ENCODE assay signal across 19 cellular contexts in the genomic region with DNA sequence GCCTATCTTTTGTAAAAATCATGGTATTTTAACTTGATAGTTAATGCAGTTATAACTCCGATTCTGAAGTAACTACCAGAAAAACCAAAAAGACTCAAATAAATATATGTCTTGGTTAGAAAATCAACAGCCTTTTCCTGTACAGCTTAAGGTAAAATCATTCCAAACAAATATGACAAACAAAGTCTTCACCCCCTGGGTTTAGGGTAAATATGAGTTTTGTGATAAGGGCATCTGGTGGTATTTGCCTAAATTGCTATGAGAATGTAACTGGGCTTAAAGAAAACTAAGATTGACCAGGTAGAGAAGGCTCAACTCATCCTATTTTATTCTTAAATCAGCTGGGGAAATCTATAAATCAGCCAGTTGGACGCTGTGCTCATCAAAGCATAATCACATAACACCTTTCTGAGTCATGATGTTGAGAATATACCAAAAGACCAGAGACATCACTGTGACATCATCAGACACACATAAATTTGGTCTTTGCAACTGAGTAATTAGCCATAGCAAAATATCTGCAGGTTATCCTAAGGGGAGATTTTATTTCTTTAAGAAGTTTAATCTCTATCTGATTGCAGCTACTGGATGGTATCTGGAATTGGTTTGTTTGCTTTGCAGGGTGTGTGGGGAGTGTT.
DNase-seq lines count a peak whose midpoint lies in the region; ATAC-seq, FAIRE-seq and TF ChIP-seq lines count a peak whose summit lies in the region.
"Had no signal": no experiment of that assay in that cellular context is flagged by ENCODE, and none has a peak within 500 bp of the region (broad histone marks: within the 10 kb centered on the region; RNA-seq: fewer than 3 reads in every experiment).

No MANE protein-coding gene starts in this region.

- H3K36me3 Mint-ChIP-seq in HFFc6 (ENCODE audit: low read depth) = no peaks in the 10 kb centered on the region
- no peaks in the 10 kb centered on the region for H3K36me3 Mint-ChIP-seq in astrocyte (ENCODE audit: low read depth, unreplicated experiment)
- H3K36me3 Mint-ChIP-seq: CD8-positive, alpha-beta memory T cell had no signal

- H3K4me1 Mint-ChIP-seq in HFFc6 (ENCODE audit: low read depth) = peaks cover 23% of the 10 kb centered on the region
- peaks cover 40% of the 10 kb centered on the region for H3K4me1 Mint-ChIP-seq in astrocyte (ENCODE audit: low read depth, unreplicated experiment)
- H3K4me1 Mint-ChIP-seq: CD8-positive, alpha-beta memory T cell had no signal

- POLR2A ChIA-PET in PC-3 (lab: Charles Lee; ENCODE audit: unreplicated experiment) = no interaction called here

- intact Hi-C loops in mucosa of descending colon (cut with DNase I, micrococcal nuclease) = no loop called here
- intact Hi-C loops in psoas muscle (cut with DNase I) = no loop called here
- intact Hi-C loops in PC-3 (cut with micrococcal nuclease) = no loop called here

- TF ChIP-seq CTCF in HFFc6 (IDR thresholded peaks at IDR 0.05) = no peak
- TF ChIP-seq CTCF in astrocyte (IDR thresholded peaks at IDR 0.05; ENCODE audit: insufficient read depth, low read depth, low read length) = no peak
- TF ChIP-seq CTCF in mucosa of descending colon (IDR thresholded peaks at IDR 0.05) = no peak
- TF ChIP-seq CTCF in psoas muscle (IDR thresholded peaks at IDR 0.05) = no peak
- TF ChIP-seq CTCF in PC-3 (conservative IDR thresholded peaks at IDR 0.05; ENCODE audit: low read depth, low read length) = no peak

- BruUV-seq in PC-3 (replicated peaks; lab: Mats Ljungman, UMichigan) = no TSS peak

- no peak for FAIRE-seq in astrocyte (lab: Jason Lieb, UNC)
- FAIRE-seq: D721Med, K562 had no signal

- no peak overlapping the region for H2AFZ ChIP-seq in astrocyte (ENCODE audit: low read depth, low read length)
- H2AFZ ChIP-seq in PC-3 (ENCODE audit: low read length) = no peak overlapping the region

- H3K9me3 Mint-ChIP-seq in HFFc6 (no peaks in the 10 kb centered on the region), astrocyte (ENCODE audit: unreplicated experiment) (no peaks in the 10 kb centered on the region)
- H3K9me3 Mint-ChIP-seq: CD8-positive, alpha-beta memory T cell had no signal

- H3K4me1 ChIP-seq in astrocyte (ENCODE audit: insufficient read depth, low read length) (no peaks in the 10 kb centered on the region), mucosa of descending colon (ENCODE audit: low read depth) (peaks cover 11% of the 10 kb centered on the region), psoas muscle (no peaks in the 10 kb centered on the region), PC-3 (ENCODE audit: insufficient read depth, low read length) (no peaks in the 10 kb centered on the region)

- H3K36me3 ChIP-seq in astrocyte (ENCODE audit: insufficient read depth, low read length) = no peaks in the 10 kb centered on the region
- H3K36me3 ChIP-seq in mucosa of descending colon (ENCODE audit: low read depth) = no peaks in the 10 kb centered on the region
- H3K36me3 ChIP-seq in psoas muscle (ENCODE audit: insufficient read depth in 1 of 2, low read depth in 1 of 2) = no peaks in the 10 kb centered on the region
- no peaks in the 10 kb centered on the region for H3K36me3 ChIP-seq in PC-3 (ENCODE audit: low read depth, low read length)
- H3K36me3 ChIP-seq: BLaER1 treated with 17β-estradiol and CSF1 and Interleukin-3, amounts not matched to agents 10 nM and 100 nM; SJSA1 had no signal

- H3K27ac Mint-ChIP-seq in HFFc6 (no peak overlapping the region), astrocyte (ENCODE audit: unreplicated experiment) (no peak overlapping the region)

- H3K27me3 Mint-ChIP-seq in HFFc6 (ENCODE audit: insufficient read depth) (peaks cover 4% of the 10 kb centered on the region; the same call in 1 of the 2 replicates), astrocyte (ENCODE audit: low read depth, unreplicated experiment) (no peaks in the 10 kb centered on the region)

- CTCF ChIA-PET in PC-3 (lab: Charles Lee) = no interaction called here

- H3K4me2 ChIP-seq in astrocyte (ENCODE audit: low read length) = no peak overlapping the region
- H3K4me2 ChIP-seq in PC-3 (ENCODE audit: low read length) = no peak overlapping the region
- H3K4me2 ChIP-seq: BLaER1 treated with 17β-estradiol and CSF1 and Interleukin-3, amounts not matched to agents 10 nM and 100 nM had no signal

- H4K20me1 ChIP-seq in astrocyte (ENCODE audit: insufficient read depth, low read length) (no peaks in the 10 kb centered on the region), PC-3 (ENCODE audit: low read length) (no peaks in the 10 kb centered on the region)
- H4K20me1 ChIP-seq: BLaER1 treated with 17β-estradiol and CSF1 and Interleukin-3, amounts not matched to agents 10 nM and 100 nM had no signal

- no peak overlapping the region for H3K4me3 ChIP-seq in astrocyte (ENCODE audit: insufficient read depth, low read depth, low read length)
- no peak overlapping the region for H3K4me3 ChIP-seq in mucosa of descending colon
- H3K4me3 ChIP-seq in psoas muscle = no peak overlapping the region
- no peak overlapping the region for H3K4me3 ChIP-seq in PC-3 (ENCODE audit: low read length)
- H3K4me3 ChIP-seq: BLaER1 treated with 17β-estradiol and CSF1 and Interleukin-3, amounts not matched to agents 10 nM and 100 nM; K562; SJSA1 had no signal

- H3K9me2 ChIP-seq in PC-3 (replicated peaks; ENCODE audit: low read length) = no peaks in the 10 kb centered on the region

- H3K9me3 ChIP-seq in astrocyte (ENCODE audit: insufficient read depth, low read depth, low read length) (no peaks in the 10 kb centered on the region), mucosa of descending colon (no peaks in the 10 kb centered on the region), psoas muscle (no peaks in the 10 kb centered on the region), PC-3 (ENCODE audit: low read length) (no peaks in the 10 kb centered on the region)
- H3K9me3 ChIP-seq: BLaER1 treated with 17β-estradiol and CSF1 and Interleukin-3, amounts not matched to agents 10 nM and 100 nM; SJSA1 had no signal

- 95 to 100% (median 96%) methylated on average over 2 of the region's 2 CpGs for WGBS in psoas muscle, 3 donors

- H3F3A ChIP-seq in PC-3 (ENCODE audit: low read length, unreplicated experiment) = no peaks in the 10 kb centered on the region

- H3K4me3 Mint-ChIP-seq in HFFc6 = no peak overlapping the region
- no peak overlapping the region for H3K4me3 Mint-ChIP-seq in astrocyte (ENCODE audit: unreplicated experiment)
- H3K4me3 Mint-ChIP-seq: CD8-positive, alpha-beta memory T cell had no signal

- H3K9ac ChIP-seq in astrocyte (ENCODE audit: low read length) (no peak overlapping the region), PC-3 (ENCODE audit: low read length) (no peak overlapping the region)
- H3K9ac ChIP-seq: BLaER1 treated with 17β-estradiol and CSF1 and Interleukin-3, amounts not matched to agents 10 nM and 100 nM had no signal

- H3K27ac ChIP-seq in astrocyte (ENCODE audit: low read depth, low read length) (no peak overlapping the region), psoas muscle (no peak overlapping the region), PC-3 (ENCODE audit: low read length) (no peak overlapping the region)
- H3K27ac ChIP-seq: BLaER1 treated with 17β-estradiol and CSF1 and Interleukin-3, amounts not matched to agents 10 nM and 100 nM; SJSA1 had no signal

- peak; percentile 29 for ATAC-seq in mucosa of descending colon
- no peak for ATAC-seq in psoas muscle
- ATAC-seq in PC-3 = no peak
- ATAC-seq: K562, Panc1 had no signal

- no peaks in the 10 kb centered on the region for H3K79me2 ChIP-seq in astrocyte (ENCODE audit: insufficient read depth, low read length)
- H3K79me2 ChIP-seq in PC-3 (ENCODE audit: low read length) = no peaks in the 10 kb centered on the region

- H3K27me3 ChIP-seq in astrocyte (ENCODE audit: insufficient read depth, low read length) (no peaks in the 10 kb centered on the region), psoas muscle (ENCODE audit: insufficient read depth in 3 of 3, low read length in 2 of 3) (no peaks in the 10 kb centered on the region), PC-3 (ENCODE audit: low read length) (no peaks in the 10 kb centered on the region)
- H3K27me3 ChIP-seq: BLaER1 treated with 17β-estradiol and CSF1 and Interleukin-3, amounts not matched to agents 10 nM and 100 nM had no signal

- peak; percentile 16 for DNase-seq in EH (ENCODE audit: low read depth)
- DNase-seq in HFFc6 = peak; percentile 1
- DNase-seq in astrocyte (ENCODE audit: low read depth) = peak; percentile 35
- no peak for DNase-seq in mucosa of descending colon
- DNase-seq in psoas muscle = no peak
- no peak for DNase-seq in stimulated activated CD4-positive, alpha-beta T cell treated with anti-CD3 and anti-CD28 coated beads, Interleukin-4, amount 100 ng/mL, for 24 hours
- no peak for DNase-seq in NCI-H128 (lab: John Stamatoyannopoulos, UW; ENCODE audit: unreplicated experiment)
- no peak for DNase-seq in PC-3
- DNase-seq: CD8-positive, alpha-beta memory T cell; H7; NCI-H1105 treated with DMSO at 0.1 percent for 48 hours; NCI-H1694 treated with DMSO at 0.1 percent for 48 hours; NCI-H2227 treated with DMSO at 0.1 percent for 48 hours; NCI-H524 had no signal

Comparison
In these comparisons a context has a peak if more than half of its experiments do, and no peak if none do; other contexts are left out.
1. DNase-seq: peak in EH (single experiment), HFFc6 (single experiment) and astrocyte (single experiment); none in mucosa of descending colon (0 of 3), psoas muscle (0 of 2), stimulated activated CD4-positive, alpha-beta T cell treated with anti-CD3 and anti-CD28 coated beads, Interleukin-4, amount 100 ng/mL, for 24 hours (single experiment), NCI-H128 (single experiment) and PC-3 (single experiment).